ENCODE assay signal across 23 cellular contexts in genomic region chr7:29192284-29192683, GRCh38. TPM values are rescaled to one million over a fixed set of nuclear protein-coding genes. Genes with fewer than 3 reads are reported as not detected.
DNase-seq lines count a peak whose midpoint lies in the region; ATAC-seq, FAIRE-seq and TF ChIP-seq lines count a peak whose summit lies in the region.
"Had no signal": no experiment of that assay in that cellular context is flagged by ENCODE, and none has a peak within 500 bp of the region (broad histone marks: within the 10 kb centered on the region; RNA-seq: fewer than 3 reads in every experiment).

No MANE protein-coding gene starts in this region.

- TF ChIP-seq RAD21 in HepG2 (CRISPR knock-in tag; IDR thresholded peaks at IDR 0.05): no peak
- no peak for TF ChIP-seq RAD21 in K562 (CRISPR knock-in tag; conservative IDR thresholded peaks at IDR 0.05 in 1 of 2, IDR thresholded peaks at IDR 0.05 in 1 of 2)

- in situ Hi-C loops in HepG2 (cut with HindIII; ENCODE audit: extremely low pct_ligation_motif_present, low pct_unique_long_range_greater_than_20kb): loop anchor here (5.0 kb wide), 1 partner anchor 145 kb away; no protein-coding TSS in a partner anchor
- in situ Hi-C loops in K562 (cut with MboI): no loop called here

- intact Hi-C loops in HepG2 (cut with micrococcal nuclease; ENCODE audit: unreplicated experiment) (loop anchor here (5.0 kb wide), 4 partner anchors 35 to 750 kb away; no protein-coding TSS in a partner anchor), right lobe of liver (cut with DNase I) (loop anchor here in 1 of 2 donors (10.0 kb wide), 1 partner anchor 213 kb away; no protein-coding TSS in a partner anchor), K562 (cut with micrococcal nuclease) (no loop called here), natural killer cell (cut with micrococcal nuclease) (no loop called here)

- H3K27me3 Mint-ChIP-seq in natural killer cell (ENCODE audit: low read depth in 2 of 2): peaks cover 5 to 10% of the 10 kb centered on the region in 2 donors
- peaks cover 41% of the 10 kb centered on the region for H3K27me3 Mint-ChIP-seq in type B pancreatic cell
- H3K27me3 Mint-ChIP-seq in activated T-cell treated with anti-CD3 and anti-CD28 coated beads, Interleukin-2, amount 50 U/mL, for 24 hours: peaks cover 66% of the 10 kb centered on the region

- H3K27ac ChIP-seq in HepG2 (ENCODE audit: extremely low read length, insufficient read depth, low read length) (peak overlapping the region; percentile 84), right lobe of liver (no peak overlapping the region), K562 (ENCODE audit: extremely low read depth, low read depth, low read length) (no peak overlapping the region)
- H3K27ac ChIP-seq: Peyer's patch, SJCRH30 had no signal

- peak overlapping the region in 1 of 2 donors; percentile 9 for H3K27ac Mint-ChIP-seq in natural killer cell
- peak overlapping the region; percentile 86 for H3K27ac Mint-ChIP-seq in type B pancreatic cell
- H3K27ac Mint-ChIP-seq in activated T-cell treated with anti-CD3 and anti-CD28 coated beads, Interleukin-2, amount 50 U/mL, for 24 hours: no peak overlapping the region
- H3K27ac Mint-ChIP-seq: B cell, HFFc6 had no signal

- H3K4me3 Mint-ChIP-seq in natural killer cell (peak overlapping the region; percentile 13), type B pancreatic cell (peak overlapping the region; percentile 60)
- no peak overlapping the region for H3K4me3 Mint-ChIP-seq in activated T-cell treated with anti-CD3 and anti-CD28 coated beads, Interleukin-2, amount 50 U/mL, for 24 hours
- H3K4me3 Mint-ChIP-seq: HFFc6 had no signal

- TF ChIP-seq POLR2A in HepG2 (IDR thresholded peaks at IDR 0.05; ENCODE audit: insufficient read depth in 1 of 2, low read depth in 2 of 2, low read length in 2 of 2): no peak
- no peak for TF ChIP-seq POLR2A in right lobe of liver (IDR thresholded peaks at IDR 0.05)
- TF ChIP-seq POLR2A in K562 (conservative IDR thresholded peaks at IDR 0.05): no peak

- POLR2A ChIA-PET in HepG2 (lab: Yijun Ruan, JAX): interaction anchor here (1.4 to 1.5 kb wide), 2 partner anchors 36 to 48 kb away, joined by 3 to 4 read pairs; no protein-coding TSS in a partner anchor
- POLR2A ChIA-PET in K562 (lab: Yijun Ruan, JAX): no interaction called here

- DNase-seq in HepG2 (ENCODE audit: low spot score): no peak
- DNase-seq in right lobe of liver: no peak
- DNase-seq in K562 (ENCODE audit: extremely low read depth in 1 of 4, low spot score in 3 of 4): no peak
- no peak for DNase-seq in natural killer cell
- no peak for DNase-seq in type B pancreatic cell (ENCODE audit: extremely low spot score, unreplicated experiment)
- DNase-seq in activated T-cell treated with anti-CD3 and anti-CD28 coated beads, Interleukin-2, amount 50 U/mL, for 24 hours: no peak
- DNase-seq in NCI-H1694 (lab: John Stamatoyannopoulos, UW): no peak
- DNase-seq: COR-L47, DMS79, H7, HFFc6, KBM-7, NCI-H1417, NCI-H187, NCI-H226, NCI-H524, NCI-H774, Peyer's patch, SJCRH30 had no signal

- no peaks in the 10 kb centered on the region for H3K9me3 ChIP-seq in HepG2 (ENCODE audit: low read length)
- no peaks in the 10 kb centered on the region for H3K9me3 ChIP-seq in right lobe of liver
- no peaks in the 10 kb centered on the region for H3K9me3 ChIP-seq in K562 (replicated peaks; ENCODE audit: control insufficient read depth, insufficient read depth, low read depth, low read length)
- H3K9me3 ChIP-seq: Peyer's patch, SJCRH30 had no signal

- H3K4me1 ChIP-seq in HepG2 (ENCODE audit: insufficient read depth, low read length) (peaks cover 69% of the 10 kb centered on the region), right lobe of liver (peaks cover 0 to 38% (median 7%) of the 10 kb centered on the region in 4 donors), K562 (replicated peaks in 1 of 2; ENCODE audit: control insufficient read depth in 2 of 2, insufficient read depth in 2 of 2, low read length in 2 of 2) (peaks cover 0 to 11% of the 10 kb centered on the region in 2 experiments; a peak in 2 of 5 replicates)
- H3K4me1 ChIP-seq: SJCRH30 had no signal

- H3K4me3 ChIP-seq in HepG2 (replicated peaks in 1 of 3; ENCODE audit: insufficient read depth in 1 of 3, low read depth in 2 of 3, low read length in 3 of 3) (no peak overlapping the region), right lobe of liver (no peak overlapping the region), K562 (no peak overlapping the region)
- H3K4me3 ChIP-seq: Peyer's patch, SJCRH30 had no signal

- H4K20me1 ChIP-seq in HepG2 (ENCODE audit: insufficient read depth, low read length) (no peaks in the 10 kb centered on the region), K562 (replicated peaks; ENCODE audit: control insufficient read depth, insufficient read depth, low read length) (peaks cover 4% of the 10 kb centered on the region; the same call in 1 of the 2 replicates)

- CTCF ChIA-PET in HepG2 (lab: Yijun Ruan, JAX; ENCODE audit: low intra/inter-chr PET ratio, low total read pairs) (no interaction called here), K562 (lab: Yijun Ruan, JAX; ENCODE audit: low intra/inter-chr PET ratio) (interaction anchor here (0.6 kb wide), 1 partner anchor 1691 kb away, joined by 3 read pairs; no protein-coding TSS in a partner anchor)

- H3K9ac ChIP-seq in HepG2 (ENCODE audit: insufficient read depth, low read depth, low read length) (no peak overlapping the region; the same call in 1 of the 2 replicates), K562 (ENCODE audit: insufficient read depth in 1 of 2, low read depth in 2 of 2, low read length in 2 of 2) (no peak overlapping the region)

- FAIRE-seq in HepG2 (lab: Jason Lieb, UNC): no peak
- no peak for FAIRE-seq in K562 (lab: Jason Lieb, UNC)
- FAIRE-seq: A204.1, GM19239 had no signal

- H3K36me3 Mint-ChIP-seq in natural killer cell: no peaks in the 10 kb centered on the region
- no peaks in the 10 kb centered on the region for H3K36me3 Mint-ChIP-seq in type B pancreatic cell
- no peaks in the 10 kb centered on the region for H3K36me3 Mint-ChIP-seq in activated T-cell treated with anti-CD3 and anti-CD28 coated beads, Interleukin-2, amount 50 U/mL, for 24 hours (ENCODE audit: low read depth)

- H3K9me3 Mint-ChIP-seq in natural killer cell: peaks cover 0 to 2% of the 10 kb centered on the region in 2 donors
- no peaks in the 10 kb centered on the region for H3K9me3 Mint-ChIP-seq in type B pancreatic cell
- no peaks in the 10 kb centered on the region for H3K9me3 Mint-ChIP-seq in activated T-cell treated with anti-CD3 and anti-CD28 coated beads, Interleukin-2, amount 50 U/mL, for 24 hours
- H3K9me3 Mint-ChIP-seq: HFFc6 had no signal

- H3K27me3 ChIP-seq in HepG2 (ENCODE audit: control insufficient read depth in 1 of 2, insufficient read depth in 2 of 2, low read length in 2 of 2) (no peaks in the 10 kb centered on the region; a peak in 1 of 5 replicates), right lobe of liver (no peaks in the 10 kb centered on the region), K562 (ENCODE audit: control insufficient read depth in 2 of 2, insufficient read depth in 2 of 2, low read length in 2 of 2) (peaks cover 14 to 22% of the 10 kb centered on the region in 2 experiments; a peak in 3 of 5 replicates)
- H3K27me3 ChIP-seq: Peyer's patch had no signal

- no peak overlapping the region for H2AFZ ChIP-seq in HepG2 (ENCODE audit: low read length)
- H2AFZ ChIP-seq in K562 (ENCODE audit: low read depth, low read length): no peak overlapping the region

- TF ChIP-seq EP300 in HepG2 (IDR thresholded peaks at IDR 0.05; ENCODE audit: low read depth in 2 of 2, low read length in 2 of 2) (no peak), HepG2 (CRISPR knock-in tag; IDR thresholded peaks at IDR 0.05; ENCODE audit: borderline replicate concordance) (no peak), K562 (IDR thresholded peaks at IDR 0.05; ENCODE audit: low read length) (no peak)

- no peak for ATAC-seq in HepG2
- ATAC-seq in right lobe of liver: no peak
- ATAC-seq in K562: no peak
- ATAC-seq in natural killer cell: no peak
- no peak for ATAC-seq in GM19395 (IDR thresholded peaks at IDR 0.05; ENCODE audit: unreplicated experiment)

- H3K79me2 ChIP-seq in HepG2 (ENCODE audit: insufficient read depth, low read length) (peaks cover 34% of the 10 kb centered on the region), K562 (ENCODE audit: control insufficient read depth, insufficient read depth, low read length) (no peaks in the 10 kb centered on the region)

- H3K36me3 ChIP-seq in HepG2 (replicated peaks in 1 of 2; ENCODE audit: control insufficient read depth in 1 of 2, insufficient read depth in 2 of 2, low read length in 2 of 2) (no peaks in the 10 kb centered on the region), right lobe of liver (no peaks in the 10 kb centered on the region), K562 (ENCODE audit: control insufficient read depth, insufficient read depth, low read length) (no peaks in the 10 kb centered on the region)
- H3K36me3 ChIP-seq: Peyer's patch, SJCRH30 had no signal

- H3K4me2 ChIP-seq in HepG2 (ENCODE audit: low read depth, low read length) (no peak overlapping the region; the same call in 1 of the 2 replicates), K562 (ENCODE audit: insufficient read depth, low read length) (no peak overlapping the region)

- H3K9me1 ChIP-seq in K562 (ENCODE audit: control insufficient read depth, insufficient read depth, low read length): no peaks in the 10 kb centered on the region

- BruUV-seq in HepG2 (replicated peaks; lab: Mats Ljungman, UMichigan) (no TSS peak), K562 (replicated peaks; lab: Mats Ljungman, UMichigan) (no TSS peak)

- TF ChIP-seq CTCF in HepG2 (CRISPR knock-in tag; IDR thresholded peaks at IDR 0.05) (no peak), right lobe of liver (IDR thresholded peaks at IDR 0.05) (no peak), K562 (IDR thresholded peaks at IDR 0.05 in 2 of 3, conservative IDR thresholded peaks at IDR 0.05 in 1 of 3; ENCODE audit: insufficient read depth in 2 of 3, low read depth in 1 of 3, low read length in 3 of 3) (no peak), natural killer cell (IDR thresholded peaks at IDR 0.05) (no peak), type B pancreatic cell (conservative IDR thresholded peaks at IDR 0.05) (no peak)

- H3K4me1 Mint-ChIP-seq in natural killer cell (peaks cover 31 to 42% of the 10 kb centered on the region in 2 donors), type B pancreatic cell (ENCODE audit: unreplicated experiment) (peaks cover 28% of the 10 kb centered on the region)
- peaks cover 20% of the 10 kb centered on the region for H3K4me1 Mint-ChIP-seq in activated T-cell treated with anti-CD3 and anti-CD28 coated beads, Interleukin-2, amount 50 U/mL, for 24 hours (ENCODE audit: low read depth)

- 67% methylated on average over 2 of the region's 2 CpGs for WGBS in HepG2 (ENCODE audit: low lambda C conversion rate)
- 60% methylated on average over 2 of the region's 2 CpGs for WGBS in right lobe of liver (ENCODE audit: insufficient coverage, low coverage, low lambda C conversion rate, missing lambda C conversion rate)
- 0% methylated on average over 2 of the region's 2 CpGs for WGBS in K562 (ENCODE audit: insufficient coverage, low coverage, missing lambda C conversion rate)

RNA-seq across cellular contexts. Expression of gene CHN2, which starts 2.3 kb away (rescaled TPM):
- total RNA-seq in HepG2 (2016; rRNA removed; fragmentation: Illumina TruSeq; extraction: Trizol): 23.5 and 28.6 TPM in 2 replicates
- total RNA-seq in HepG2 (2016; cell fraction: cytosol; rRNA removed; fragmentation: Illumina TruSeq; extraction: Trizol; ENCODE audit: low read depth): 15.0 and 15.4 TPM in 2 replicates
- 22.0 and 23.2 TPM in 2 replicates for total RNA-seq in HepG2 (2016; cell fraction: insoluble cytoplasmic fraction; rRNA removed; fragmentation: Illumina TruSeq; extraction: Trizol)
- 19.9 and 22.8 TPM in 2 replicates for total RNA-seq in HepG2 (2016; cell fraction: membrane; rRNA removed; fragmentation: Illumina TruSeq; extraction: Trizol)
- 29.6 and 33.8 TPM in 2 replicates for total RNA-seq in HepG2 (2016; cell fraction: nucleus; rRNA removed; fragmentation: Illumina TruSeq; extraction: Trizol)
- 21.7 and 30.5 TPM in 2 replicates for polyA plus RNA-seq in HepG2 (2011; rRNA removed)
- 15.7 and 19.8 TPM in 2 replicates for polyA plus RNA-seq in HepG2 (2011; cell fraction: cytosol; rRNA removed)
- 16.7 and 17.0 TPM in 2 replicates for polyA plus RNA-seq in HepG2 (2011; cell fraction: nucleus; rRNA removed)
- polyA plus RNA-seq in HepG2 (2012): 22.4 and 41.2 TPM in 2 replicates
- polyA plus RNA-seq in HepG2 (2016; cell fraction: cytosol; fragmentation: Illumina TruSeq; extraction: Trizol; ENCODE audit: low read depth): 10.8 and 11.3 TPM in 2 replicates
- 23.9 and 24.0 TPM in 2 replicates for polyA plus RNA-seq in HepG2 (2016; cell fraction: insoluble cytoplasmic fraction; fragmentation: Illumina TruSeq; extraction: Trizol; ENCODE audit: low read depth)
- 15.8 and 19.6 TPM in 2 replicates for polyA plus RNA-seq in HepG2 (2016; cell fraction: membrane; fragmentation: Illumina TruSeq; extraction: Trizol; ENCODE audit: low read depth)
- polyA plus RNA-seq in HepG2 (2016; cell fraction: nucleus; fragmentation: Illumina TruSeq; extraction: Trizol; ENCODE audit: insufficient read depth, low read depth): 21.1 and 21.8 TPM in 2 replicates
- 9.7 and 45.6 TPM in 2 replicates for polyA minus RNA-seq in HepG2 (2011; rRNA and poly(A)+ RNA removed; ENCODE audit: low replicate concordance)
- polyA minus RNA-seq in HepG2 (2011; cell fraction: cytosol; rRNA and poly(A)+ RNA removed): 20.1 and 25.7 TPM in 2 replicates
- polyA minus RNA-seq in HepG2 (2011; cell fraction: nucleus; rRNA and poly(A)+ RNA removed): 96.8 and 105 TPM in 2 replicates
- 10 to 100 TPM; 20.1 to 57.7 (median 31.5) TPM for total RNA-seq in right lobe of liver
- not detected in 2 replicates for total RNA-seq in K562 (2011; cell fraction: chromatin; rRNA removed; ENCODE audit: low replicate concordance)
- not detected in 2 replicates for total RNA-seq in K562 (2011; cell fraction: nucleolus; rRNA removed)
- 1.5 TPM in 1 of 2 replicates, not detected in the other for total RNA-seq in K562 (2011; cell fraction: nucleoplasm; rRNA removed)
- 0.41 and 2.1 TPM in 2 replicates for total RNA-seq in K562 (2014; rRNA removed)
- 0.29 and 0.33 TPM in 2 replicates for total RNA-seq in K562 (2014; rRNA removed; fragmentation: Illumina TruSeq; extraction: Trizol)
- 0.29 and 0.94 TPM in 2 replicates for total RNA-seq in K562 (2015; rRNA removed; fragmentation: Illumina TruSeq; extraction: Trizol)
- 0.38 and 0.44 TPM in 2 replicates for total RNA-seq in K562 (2021)
- 4.3 TPM in 1 of 2 replicates, not detected in the other for polyA plus RNA-seq in K562 (2011; rRNA removed)
- polyA plus RNA-seq in K562 (2011; cell fraction: cytosol; rRNA removed): 2.4 TPM in 1 of 2 replicates, not detected in the other
- polyA plus RNA-seq in K562 (2011; cell fraction: nucleus; rRNA removed): 5.2 TPM in 1 of 2 replicates, not detected in the other
- polyA plus RNA-seq in K562 (2012): 0.18 and 0.26 TPM in 2 replicates
- polyA plus RNA-seq in K562 (2014; fragmentation: Illumina TruSeq; extraction: Trizol): 0.15 and 0.21 TPM in 2 replicates
- polyA plus RNA-seq in K562 (2014; fragmentation: Nextera tagmentation; extraction: Ambion mirVana): under 1 TPM; 0.13 to 0.32 TPM
- polyA plus RNA-seq in K562 (2014; rRNA removed): 0.12 TPM in 1 of 2 replicates, not detected in the other
- polyA minus RNA-seq in K562 (2011; rRNA and poly(A)+ RNA removed): 0.56 and 7.5 TPM in 2 replicates
- polyA minus RNA-seq in K562 (2011; cell fraction: cytosol; rRNA and poly(A)+ RNA removed): 4.1 TPM in 1 of 2 replicates, not detected in the other
- 10.6 TPM in 1 of 2 replicates, not detected in the other for polyA minus RNA-seq in K562 (2011; cell fraction: nucleus; rRNA and poly(A)+ RNA removed)
- total RNA-seq in natural killer cell: 10 to 100 TPM; 23.2 to 40.6 (median 30.2) TPM
- total RNA-seq in type B pancreatic cell (ENCODE audit: low replicate concordance): 19.7 and 34.0 TPM in 2 replicates
- total RNA-seq: HFFc6 had no signal

RNA-seq across cellular contexts. Expression of gene CPVL, which starts 45.9 kb away (rescaled TPM):
- total RNA-seq in HepG2 (2016; rRNA removed; fragmentation: Illumina TruSeq; extraction: Trizol) (30.7 and 59.2 TPM in 2 replicates), right lobe of liver (10 to 100 TPM in 2 of 6 experiments, 1 to 10 TPM in 4; 6.2 to 23.4 (median 8.8) TPM), K562 (2014; rRNA removed) (1.0 and 1.5 TPM in 2 replicates), K562 (2014; rRNA removed; fragmentation: Illumina TruSeq; extraction: Trizol) (1.6 and 1.7 TPM in 2 replicates), K562 (2015; rRNA removed; fragmentation: Illumina TruSeq; extraction: Trizol) (1.2 and 1.5 TPM in 2 replicates), K562 (2021) (1.1 and 2.0 TPM in 2 replicates), natural killer cell (10 to 100 TPM in 1 of 3 donors, 1 to 10 TPM in 2; 4.9 to 11.6 (median 9.8) TPM), type B pancreatic cell (ENCODE audit: low replicate concordance) (30.2 and 44.2 TPM in 2 replicates)
- 4.3 and 6.2 TPM in 2 replicates for total RNA-seq in HepG2 (2016; cell fraction: cytosol; rRNA removed; fragmentation: Illumina TruSeq; extraction: Trizol; ENCODE audit: low read depth)
- total RNA-seq in HepG2 (2016; cell fraction: insoluble cytoplasmic fraction; rRNA removed; fragmentation: Illumina TruSeq; extraction: Trizol): 31.2 and 60.0 TPM in 2 replicates
- total RNA-seq in HepG2 (2016; cell fraction: membrane; rRNA removed; fragmentation: Illumina TruSeq; extraction: Trizol): 7.0 and 7.3 TPM in 2 replicates
- 49.3 and 53.0 TPM in 2 replicates for total RNA-seq in HepG2 (2016; cell fraction: nucleus; rRNA removed; fragmentation: Illumina TruSeq; extraction: Trizol)
- polyA plus RNA-seq in HepG2 (2011; rRNA removed) (265 and 294 TPM in 2 replicates), K562 (2011; rRNA removed) (0.89 and 68.1 TPM in 2 replicates), K562 (2014; fragmentation: Illumina TruSeq; extraction: Trizol) (0.75 and 1.1 TPM in 2 replicates), K562 (2014; fragmentation: Nextera tagmentation; extraction: Ambion mirVana) (1 to 10 TPM; 2.1 to 2.4 TPM), K562 (2014; rRNA removed) (1.0 and 1.5 TPM in 2 replicates)
- 146 and 189 TPM in 2 replicates for polyA plus RNA-seq in HepG2 (2011; cell fraction: cytosol; rRNA removed)
- polyA plus RNA-seq in HepG2 (2011; cell fraction: nucleus; rRNA removed): 43.3 and 47.4 TPM in 2 replicates
- 82.4 and 104 TPM in 2 replicates for polyA plus RNA-seq in HepG2 (2012)
- polyA plus RNA-seq in HepG2 (2016; cell fraction: cytosol; fragmentation: Illumina TruSeq; extraction: Trizol; ENCODE audit: low read depth): 4.6 and 4.9 TPM in 2 replicates
- polyA plus RNA-seq in HepG2 (2016; cell fraction: insoluble cytoplasmic fraction; fragmentation: Illumina TruSeq; extraction: Trizol; ENCODE audit: low read depth): 25.0 and 26.5 TPM in 2 replicates
- 4.6 and 5.3 TPM in 2 replicates for polyA plus RNA-seq in HepG2 (2016; cell fraction: membrane; fragmentation: Illumina TruSeq; extraction: Trizol; ENCODE audit: low read depth)
- 57.7 and 58.9 TPM in 2 replicates for polyA plus RNA-seq in HepG2 (2016; cell fraction: nucleus; fragmentation: Illumina TruSeq; extraction: Trizol; ENCODE audit: insufficient read depth, low read depth)
- polyA minus RNA-seq in HepG2 (2011; rRNA and poly(A)+ RNA removed; ENCODE audit: low replicate concordance): 27.4 and 324 TPM in 2 replicates
- polyA minus RNA-seq in HepG2 (2011; cell fraction: cytosol; rRNA and poly(A)+ RNA removed): 112 and 141 TPM in 2 replicates
- polyA minus RNA-seq in HepG2 (2011; cell fraction: nucleus; rRNA and poly(A)+ RNA removed): 56.5 and 70.9 TPM in 2 replicates
- total RNA-seq in K562 (2011; cell fraction: chromatin; rRNA removed; ENCODE audit: low replicate concordance): 0.60 and 0.93 TPM in 2 replicates
- 1.0 and 1.7 TPM in 2 replicates for total RNA-seq in K562 (2011; cell fraction: nucleolus; rRNA removed)
- total RNA-seq in K562 (2011; cell fraction: nucleoplasm; rRNA removed): 0.61 and 1.0 TPM in 2 replicates
- polyA plus RNA-seq in K562 (2011; cell fraction: cytosol; rRNA removed): 0.83 and 63.6 TPM in 2 replicates
- 0.55 and 23.6 TPM in 2 replicates for polyA plus RNA-seq in K562 (2011; cell fraction: nucleus; rRNA removed)
- 0.91 and 0.97 TPM in 2 replicates for polyA plus RNA-seq in K562 (2012)
- polyA minus RNA-seq in K562 (2011; rRNA and poly(A)+ RNA removed): 0.95 and 53.7 TPM in 2 replicates
- 22.5 TPM in 1 of 2 replicates, not detected in the other for polyA minus RNA-seq in K562 (2011; cell fraction: cytosol; rRNA and poly(A)+ RNA removed)
- polyA minus RNA-seq in K562 (2011; cell fraction: nucleus; rRNA and poly(A)+ RNA removed): 18.5 TPM in 1 of 2 replicates, not detected in the other
- total RNA-seq: B cell, HFFc6 had no signal

Comparison
In these comparisons a context has a peak if more than half of its experiments do, and no peak if none do; other contexts are left out.
1. Of the 241 proteins assayed by ChIP-seq in both HepG2 and K562: peak only in HepG2: GATAD2A; only in K562: none; in both: CEBPB; in neither: 238; mixed calls (peak in some experiments, not most) for 1.